ENCODE assay signal across 8 cellular contexts in the genomic region with DNA sequence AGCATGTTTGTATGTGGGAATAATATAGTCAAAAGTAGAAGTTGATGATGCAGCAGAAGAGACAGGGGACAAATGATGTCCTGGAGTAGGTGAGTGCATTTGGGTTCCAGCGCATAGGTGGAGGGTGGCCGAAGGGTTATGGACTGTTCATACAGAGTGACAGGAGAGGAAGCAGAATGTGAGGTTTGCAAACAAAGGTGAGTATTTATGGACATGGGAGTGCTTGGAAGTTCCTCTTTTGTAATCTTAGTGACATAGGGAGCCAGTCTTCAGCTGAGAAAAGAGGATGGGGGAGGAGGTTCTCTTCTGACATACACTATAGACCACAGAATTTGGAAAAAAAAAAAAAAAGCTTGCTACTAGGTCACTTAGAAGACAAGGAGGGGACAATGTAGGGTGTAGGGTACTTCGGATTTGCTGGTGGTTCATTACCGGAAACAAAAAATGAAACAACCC.
A peak's percentile ranks its signal among the peaks of the same experiment; 100 is the strongest.
DNase-seq lines count a peak whose midpoint lies in the region; ATAC-seq lines count a peak whose summit lies in the region.

No MANE protein-coding gene starts in this region.

- no peak overlapping the region for H3K4me3 Mint-ChIP-seq in T-helper 17 cell

- H3K9me3 ChIP-seq in T-helper 17 cell (ENCODE audit: control insufficient read depth, low read length, poor library complexity, severe bottlenecking): no peaks in the 10 kb centered on the region
- H3K9me3 ChIP-seq in mononuclear cell (ENCODE audit: low read depth, low read length): no peaks in the 10 kb centered on the region

- no peaks in the 10 kb centered on the region for H3K4me1 Mint-ChIP-seq in T-helper 17 cell

- no peaks in the 10 kb centered on the region for H3K27me3 ChIP-seq in mononuclear cell (ENCODE audit: insufficient read depth, low read length)

- H3K27me3 Mint-ChIP-seq in T-helper 17 cell: no peaks in the 10 kb centered on the region

- H3K27ac Mint-ChIP-seq in T-helper 17 cell: no peak overlapping the region

- peak; percentile 44 for ATAC-seq in GM19025 (IDR thresholded peaks at IDR 0.05; ENCODE audit: low read depth, unreplicated experiment)
- ATAC-seq in HG03066 (IDR thresholded peaks at IDR 0.05; ENCODE audit: low read depth, unreplicated experiment): peak; percentile 46
- ATAC-seq in T-helper 17 cell: peak; percentile 78

- H3K4me3 ChIP-seq in mononuclear cell (ENCODE audit: low read length): peak overlapping the region; percentile 32

- H3K36me3 Mint-ChIP-seq in T-helper 17 cell (ENCODE audit: low read depth): no peaks in the 10 kb centered on the region

- DNase-seq in T-helper 17 cell (no peak), NCI-H82 treated with DMSO at 0.1 percent for 48 hours (lab: John Stamatoyannopoulos, UW; ENCODE audit: unreplicated experiment) (no peak), nucleus accumbens (lab: John Stamatoyannopoulos, UW) (no peak), DMS153 treated with DMSO at 0.1 percent for 48 hours (lab: John Stamatoyannopoulos, UW; ENCODE audit: unreplicated experiment) (no peak)
- no peak for DNase-seq in stimulated activated CD4-positive, alpha-beta T cell treated with anti-CD3 and anti-CD28 coated beads, Interleukin-2, amount 100 ng/mL, for 24 hours

- peaks cover 27% of the 10 kb centered on the region for H3K4me1 ChIP-seq in mononuclear cell (ENCODE audit: insufficient read depth, low read length)
